Comparison of ENCODE assay signal across 9 cellular contexts in genomic region chr18:45838302-45839070, GRCh38. TPM values are rescaled to one million over a fixed set of nuclear protein-coding genes. Genes with fewer than 3 reads are reported as not detected.
DNase-seq lines count a peak whose midpoint lies in the region; FAIRE-seq and TF ChIP-seq lines count a peak whose summit lies in the region.
"Had no signal": no experiment of that assay in that cellular context is flagged by ENCODE, and none has a peak within 500 bp of the region (broad histone marks: within the 10 kb centered on the region; RNA-seq: fewer than 3 reads in every experiment).

No MANE protein-coding gene starts in this region.

- intact Hi-C loops in activated CD4-positive, alpha-beta T cell treated with anti-CD3 and anti-CD28 coated beads, Interleukin-2, amount 10 ng/mL, durations not matched to agents 24 days and 14 days (cut with micrococcal nuclease): loop anchor here (1.0 to 5.0 kb wide), 2 partner anchors 116 to 147 kb away; partner anchors contain the start of gene SLC14A1
- intact Hi-C loops in spleen (cut with DNase I; ENCODE audit: low total_unique reads): no loop called here

- H3K4me1 ChIP-seq in astrocyte (ENCODE audit: insufficient read depth, low read length) (peaks cover 25% of the 10 kb centered on the region), spleen (peaks cover 8 to 51% (median 24%) of the 10 kb centered on the region in 6 donors)

- no peaks in the 10 kb centered on the region for H3K79me2 ChIP-seq in astrocyte (ENCODE audit: insufficient read depth, low read length)

- H3K4me3 Mint-ChIP-seq in activated CD4-positive, alpha-beta T cell treated with anti-CD3 and anti-CD28 coated beads, Interleukin-2, amount 10 ng/mL, durations not matched to agents 24 days and 14 days: peak overlapping the region; percentile 46
- no peak overlapping the region for H3K4me3 Mint-ChIP-seq in astrocyte (ENCODE audit: unreplicated experiment)

- H3K27ac ChIP-seq in astrocyte (ENCODE audit: low read depth, low read length) (no peak overlapping the region), spleen (peak overlapping the region in 1 of 8 donors; percentile 27)

- H3K4me1 Mint-ChIP-seq in activated CD4-positive, alpha-beta T cell treated with anti-CD3 and anti-CD28 coated beads, Interleukin-2, amount 10 ng/mL, durations not matched to agents 24 days and 14 days: peaks cover 5% of the 10 kb centered on the region
- peaks cover 2% of the 10 kb centered on the region for H3K4me1 Mint-ChIP-seq in astrocyte (ENCODE audit: low read depth, unreplicated experiment)

- WGBS in spleen, 5 donors: 19 to 56% (median 37%) methylated on average over 26 to 53 of the region's 53 CpGs

- DNase-seq in activated CD4-positive, alpha-beta T cell treated with anti-CD3 and anti-CD28 coated beads, Interleukin-2, amount 10 ng/mL, durations not matched to agents 24 days and 14 days: no peak
- no peak for DNase-seq in activated CD4-positive, alpha-beta T cell treated with anti-CD3 and anti-CD28 coated beads for 4 hours
- no peak for DNase-seq in astrocyte (ENCODE audit: low read depth)
- DNase-seq in left kidney (ENCODE audit: low read depth, low spot score): peak; percentile 67
- peak; percentile 78 for DNase-seq in spleen
- DNase-seq in foreskin melanocyte: no peak
- no peak for DNase-seq in kidney glomerular epithelial cell (lab: John Stamatoyannopoulos, UW)
- DNase-seq in HTR-8/SVneo (ENCODE audit: insufficient read length, low spot score): no peak

- H3K27me3 Mint-ChIP-seq in activated CD4-positive, alpha-beta T cell treated with anti-CD3 and anti-CD28 coated beads, Interleukin-2, amount 10 ng/mL, durations not matched to agents 24 days and 14 days: peaks cover 67% of the 10 kb centered on the region
- H3K27me3 Mint-ChIP-seq in astrocyte (ENCODE audit: low read depth, unreplicated experiment): peaks cover 39% of the 10 kb centered on the region

- H3K36me3 Mint-ChIP-seq in activated CD4-positive, alpha-beta T cell treated with anti-CD3 and anti-CD28 coated beads, Interleukin-2, amount 10 ng/mL, durations not matched to agents 24 days and 14 days (ENCODE audit: low read depth): no peaks in the 10 kb centered on the region
- H3K36me3 Mint-ChIP-seq in astrocyte (ENCODE audit: low read depth, unreplicated experiment): peaks cover 3% of the 10 kb centered on the region

- no peaks in the 10 kb centered on the region for H4K20me1 ChIP-seq in astrocyte (ENCODE audit: insufficient read depth, low read length)

- no peak overlapping the region for H3K27ac Mint-ChIP-seq in activated CD4-positive, alpha-beta T cell treated with anti-CD3 and anti-CD28 coated beads, Interleukin-2, amount 10 ng/mL, durations not matched to agents 24 days and 14 days
- H3K27ac Mint-ChIP-seq in astrocyte (ENCODE audit: unreplicated experiment): no peak overlapping the region

- H2AFZ ChIP-seq in astrocyte (ENCODE audit: low read depth, low read length): peak overlapping the region; percentile 60

- H3K9ac ChIP-seq in astrocyte (ENCODE audit: low read length): no peak overlapping the region

- H3K4me3 ChIP-seq in astrocyte (ENCODE audit: insufficient read depth, low read depth, low read length) (no peak overlapping the region), spleen (peak overlapping the region in 4 of 8 donors; percentile 14 to 64 (median 17))
- H3K4me3 ChIP-seq: GM12878 had no signal

- H3K9me3 ChIP-seq in astrocyte (ENCODE audit: insufficient read depth, low read depth, low read length) (no peaks in the 10 kb centered on the region), spleen (no peaks in the 10 kb centered on the region)

- H3K36me3 ChIP-seq in astrocyte (ENCODE audit: insufficient read depth, low read length) (no peaks in the 10 kb centered on the region), spleen (peaks cover 0 to 6% (median 0%) of the 10 kb centered on the region in 6 donors)

- H3K27me3 ChIP-seq in astrocyte (ENCODE audit: insufficient read depth, low read length): peaks cover 3% of the 10 kb centered on the region
- H3K27me3 ChIP-seq in spleen (replicated peaks in 1 of 7): peaks cover 0 to 53% (median 22%) of the 10 kb centered on the region in 7 donors

- FAIRE-seq in astrocyte (lab: Jason Lieb, UNC): no peak
- no peak for FAIRE-seq in HTR-8/SVneo (lab: Jason Lieb, UNC)
- FAIRE-seq: GM12878 had no signal

- peak overlapping the region; percentile 68 for H3K4me2 ChIP-seq in astrocyte (ENCODE audit: low read length)

- no peak for TF ChIP-seq POLR2A in spleen (IDR thresholded peaks at IDR 0.05)

- no peaks in the 10 kb centered on the region for H3K9me3 Mint-ChIP-seq in activated CD4-positive, alpha-beta T cell treated with anti-CD3 and anti-CD28 coated beads, Interleukin-2, amount 10 ng/mL, durations not matched to agents 24 days and 14 days
- peaks cover 9% of the 10 kb centered on the region for H3K9me3 Mint-ChIP-seq in astrocyte (ENCODE audit: unreplicated experiment)

- TF ChIP-seq CTCF in astrocyte (IDR thresholded peaks at IDR 0.05; ENCODE audit: insufficient read depth, low read depth, low read length): no peak
- TF ChIP-seq CTCF in spleen (IDR thresholded peaks at IDR 0.05 in 8 of 11, conservative IDR thresholded peaks at IDR 0.05 in 3 of 11): no peak

RNA-seq across cellular contexts. Expression of gene SIGLEC15, which starts 13.0 kb away (rescaled TPM):
- total RNA-seq in activated CD4-positive, alpha-beta T cell treated with anti-CD3 and anti-CD28 coated beads, Interleukin-2, amount 10 ng/mL, durations not matched to agents 24 days and 14 days: not detected in 2 replicates
- total RNA-seq in astrocyte: 0.19 and 0.27 TPM in 2 replicates
- 1 to 10 TPM in 5 of 7 donors, under 1 TPM in 2; 0.86 to 3.5 (median 1.5) TPM for total RNA-seq in spleen
- 1 to 10 TPM in 1 of 3 donors, under 1 TPM in 2; 0.28 to 1.8 (median 0.35) TPM for polyA plus RNA-seq in spleen

Comparison
In these comparisons a context has a peak if more than half of its experiments do, and no peak if none do; other contexts are left out.
1. DNase-seq: peak in left kidney (single experiment) and spleen (single experiment); none in activated CD4-positive, alpha-beta T cell treated with anti-CD3 and anti-CD28 coated beads, Interleukin-2, amount 10 ng/mL, durations not matched to agents 24 days and 14 days (single experiment), activated CD4-positive, alpha-beta T cell treated with anti-CD3 and anti-CD28 coated beads for 4 hours (0 of 2), astrocyte (single experiment), foreskin melanocyte (single experiment), kidney glomerular epithelial cell (single experiment) and HTR-8/SVneo (single experiment).